ENCODE assay signal across 1 cellular context in the genomic region with DNA sequence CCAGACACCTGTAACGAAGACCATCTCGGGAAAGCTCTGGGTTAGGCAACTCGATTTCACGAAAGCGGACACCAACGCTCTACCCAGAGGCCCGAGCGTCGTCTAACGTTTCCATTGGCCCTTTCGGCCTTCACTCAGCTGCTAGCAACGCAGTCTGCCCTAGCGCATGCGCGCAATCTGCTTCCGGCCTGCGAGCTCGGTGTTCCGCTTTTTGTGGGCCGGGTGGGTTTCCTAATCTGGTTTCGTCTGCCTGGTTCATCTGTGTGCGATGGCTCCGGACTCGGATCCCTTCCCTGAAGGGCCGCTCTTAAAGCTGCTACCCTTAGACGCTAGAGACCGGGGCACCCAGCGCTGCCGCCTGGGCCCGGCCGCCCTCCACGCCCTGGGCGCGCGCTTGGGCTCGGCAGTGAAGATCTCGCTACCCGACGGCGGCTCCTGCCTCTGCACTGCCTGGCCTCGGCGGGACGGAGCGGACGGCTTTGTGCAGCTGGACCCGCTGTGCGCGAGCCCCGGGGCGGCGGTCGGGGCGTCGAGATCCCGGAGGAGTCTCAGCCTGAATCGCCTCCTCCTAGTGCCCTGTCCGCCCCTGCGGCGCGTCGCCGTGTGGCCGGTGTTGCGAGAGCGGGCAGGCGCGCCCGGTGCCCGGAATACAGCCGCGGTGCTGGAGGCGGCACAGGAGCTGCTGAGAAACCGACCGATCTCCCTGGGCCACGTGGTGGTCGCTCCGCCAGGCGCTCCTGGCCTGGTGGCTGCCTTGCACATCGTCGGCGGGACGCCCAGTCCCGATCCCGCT.
TF ChIP-seq lines count a peak whose summit lies in the region.

No MANE protein-coding gene starts in this region.

TF ChIP-seq in HEK293, 187 proteins besides CTCF, POLR2A, EP300 and RAD21 (continued from another document):
- TF ChIP-seq, protein P1, sequence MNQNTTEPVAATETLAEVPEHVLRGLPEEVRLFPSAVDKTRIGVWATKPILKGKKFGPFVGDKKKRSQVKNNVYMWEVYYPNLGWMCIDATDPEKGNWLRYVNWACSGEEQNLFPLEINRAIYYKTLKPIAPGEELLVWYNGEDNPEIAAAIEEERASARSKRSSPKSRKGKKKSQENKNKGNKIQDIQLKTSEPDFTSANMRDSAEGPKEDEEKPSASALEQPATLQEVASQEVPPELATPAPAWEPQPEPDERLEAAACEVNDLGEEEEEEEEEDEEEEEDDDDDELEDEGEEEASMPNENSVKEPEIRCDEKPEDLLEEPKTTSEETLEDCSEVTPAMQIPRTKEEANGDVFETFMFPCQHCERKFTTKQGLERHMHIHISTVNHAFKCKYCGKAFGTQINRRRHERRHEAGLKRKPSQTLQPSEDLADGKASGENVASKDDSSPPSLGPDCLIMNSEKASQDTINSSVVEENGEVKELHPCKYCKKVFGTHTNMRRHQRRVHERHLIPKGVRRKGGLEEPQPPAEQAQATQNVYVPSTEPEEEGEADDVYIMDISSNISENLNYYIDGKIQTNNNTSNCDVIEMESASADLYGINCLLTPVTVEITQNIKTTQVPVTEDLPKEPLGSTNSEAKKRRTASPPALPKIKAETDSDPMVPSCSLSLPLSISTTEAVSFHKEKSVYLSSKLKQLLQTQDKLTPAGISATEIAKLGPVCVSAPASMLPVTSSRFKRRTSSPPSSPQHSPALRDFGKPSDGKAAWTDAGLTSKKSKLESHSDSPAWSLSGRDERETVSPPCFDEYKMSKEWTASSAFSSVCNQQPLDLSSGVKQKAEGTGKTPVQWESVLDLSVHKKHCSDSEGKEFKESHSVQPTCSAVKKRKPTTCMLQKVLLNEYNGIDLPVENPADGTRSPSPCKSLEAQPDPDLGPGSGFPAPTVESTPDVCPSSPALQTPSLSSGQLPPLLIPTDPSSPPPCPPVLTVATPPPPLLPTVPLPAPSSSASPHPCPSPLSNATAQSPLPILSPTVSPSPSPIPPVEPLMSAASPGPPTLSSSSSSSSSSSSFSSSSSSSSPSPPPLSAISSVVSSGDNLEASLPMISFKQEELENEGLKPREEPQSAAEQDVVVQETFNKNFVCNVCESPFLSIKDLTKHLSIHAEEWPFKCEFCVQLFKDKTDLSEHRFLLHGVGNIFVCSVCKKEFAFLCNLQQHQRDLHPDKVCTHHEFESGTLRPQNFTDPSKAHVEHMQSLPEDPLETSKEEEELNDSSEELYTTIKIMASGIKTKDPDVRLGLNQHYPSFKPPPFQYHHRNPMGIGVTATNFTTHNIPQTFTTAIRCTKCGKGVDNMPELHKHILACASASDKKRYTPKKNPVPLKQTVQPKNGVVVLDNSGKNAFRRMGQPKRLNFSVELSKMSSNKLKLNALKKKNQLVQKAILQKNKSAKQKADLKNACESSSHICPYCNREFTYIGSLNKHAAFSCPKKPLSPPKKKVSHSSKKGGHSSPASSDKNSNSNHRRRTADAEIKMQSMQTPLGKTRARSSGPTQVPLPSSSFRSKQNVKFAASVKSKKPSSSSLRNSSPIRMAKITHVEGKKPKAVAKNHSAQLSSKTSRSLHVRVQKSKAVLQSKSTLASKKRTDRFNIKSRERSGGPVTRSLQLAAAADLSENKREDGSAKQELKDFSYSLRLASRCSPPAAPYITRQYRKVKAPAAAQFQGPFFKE (tag by site-specific recombination; IDR thresholded peaks at IDR 0.05; ENCODE audit: borderline replicate concordance), result peak; percentile 71; the same call in 1 of the 2 replicates
- TF ChIP-seq ZNF76 (tag by site-specific recombination; IDR thresholded peaks at IDR 0.05; ENCODE audit: borderline replicate concordance, low read depth) (peak; percentile 87), ZNF777 (tag by site-specific recombination; IDR thresholded peaks at IDR 0.05; ENCODE audit: borderline replicate concordance) (no peak; the same call in 1 of the 2 replicates), ZNF776 (tag by site-specific recombination; IDR thresholded peaks at IDR 0.05; ENCODE audit: borderline replicate concordance) (no peak), ZNF510 (tag by site-specific recombination; IDR thresholded peaks at IDR 0.05; ENCODE audit: insufficient replicate concordance) (no peak), KLF8 (tag by site-specific recombination; IDR thresholded peaks at IDR 0.05) (0 out of 2 replicates have a peak, but pooled peaks have one; percentile 25), ZNF785 (tag by site-specific recombination; IDR thresholded peaks at IDR 0.05) (no peak), ZXDB (tag by site-specific recombination; IDR thresholded peaks at IDR 0.05) (peak; percentile 21; the same call in 1 of the 2 replicates), SP2 (tag by site-specific recombination; IDR thresholded peaks at IDR 0.05) (peak; percentile 87), PRDM1 (tag by site-specific recombination; IDR thresholded peaks at IDR 0.05) (0 out of 2 replicates have a peak, but pooled peaks have one; percentile 8), ZNF624 (tag by site-specific recombination; IDR thresholded peaks at IDR 0.05) (no peak), ZNF24 (tag by site-specific recombination; IDR thresholded peaks at IDR 0.05) (no peak), ZNF561 (tag by site-specific recombination; IDR thresholded peaks at IDR 0.05; ENCODE audit: borderline replicate concordance) (no peak), ZBTB8A (tag by site-specific recombination; IDR thresholded peaks at IDR 0.05) (peak; percentile 38), ZBTB17 (tag by site-specific recombination; IDR thresholded peaks at IDR 0.05) (peak; percentile 99)
- TF ChIP-seq, protein P2, sequence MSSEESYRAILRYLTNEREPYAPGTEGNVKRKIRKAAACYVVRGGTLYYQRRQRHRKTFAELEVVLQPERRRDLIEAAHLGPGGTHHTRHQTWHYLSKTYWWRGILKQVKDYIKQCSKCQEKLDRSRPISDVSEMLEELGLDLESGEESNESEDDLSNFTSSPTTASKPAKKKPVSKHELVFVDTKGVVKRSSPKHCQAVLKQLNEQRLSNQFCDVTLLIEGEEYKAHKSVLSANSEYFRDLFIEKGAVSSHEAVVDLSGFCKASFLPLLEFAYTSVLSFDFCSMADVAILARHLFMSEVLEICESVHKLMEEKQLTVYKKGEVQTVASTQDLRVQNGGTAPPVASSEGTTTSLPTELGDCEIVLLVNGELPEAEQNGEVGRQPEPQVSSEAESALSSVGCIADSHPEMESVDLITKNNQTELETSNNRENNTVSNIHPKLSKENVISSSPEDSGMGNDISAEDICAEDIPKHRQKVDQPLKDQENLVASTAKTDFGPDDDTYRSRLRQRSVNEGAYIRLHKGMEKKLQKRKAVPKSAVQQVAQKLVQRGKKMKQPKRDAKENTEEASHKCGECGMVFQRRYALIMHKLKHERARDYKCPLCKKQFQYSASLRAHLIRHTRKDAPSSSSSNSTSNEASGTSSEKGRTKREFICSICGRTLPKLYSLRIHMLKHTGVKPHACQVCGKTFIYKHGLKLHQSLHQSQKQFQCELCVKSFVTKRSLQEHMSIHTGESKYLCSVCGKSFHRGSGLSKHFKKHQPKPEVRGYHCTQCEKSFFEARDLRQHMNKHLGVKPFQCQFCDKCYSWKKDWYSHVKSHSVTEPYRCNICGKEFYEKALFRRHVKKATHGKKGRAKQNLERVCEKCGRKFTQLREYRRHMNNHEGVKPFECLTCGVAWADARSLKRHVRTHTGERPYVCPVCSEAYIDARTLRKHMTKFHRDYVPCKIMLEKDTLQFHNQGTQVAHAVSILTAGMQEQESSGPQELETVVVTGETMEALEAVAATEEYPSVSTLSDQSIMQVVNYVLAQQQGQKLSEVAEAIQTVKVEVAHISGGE (tag by site-specific recombination; conservative IDR thresholded peaks at IDR 0.05; ENCODE audit: low read depth), result peak; percentile 83
- TF ChIP-seq, protein P3, sequence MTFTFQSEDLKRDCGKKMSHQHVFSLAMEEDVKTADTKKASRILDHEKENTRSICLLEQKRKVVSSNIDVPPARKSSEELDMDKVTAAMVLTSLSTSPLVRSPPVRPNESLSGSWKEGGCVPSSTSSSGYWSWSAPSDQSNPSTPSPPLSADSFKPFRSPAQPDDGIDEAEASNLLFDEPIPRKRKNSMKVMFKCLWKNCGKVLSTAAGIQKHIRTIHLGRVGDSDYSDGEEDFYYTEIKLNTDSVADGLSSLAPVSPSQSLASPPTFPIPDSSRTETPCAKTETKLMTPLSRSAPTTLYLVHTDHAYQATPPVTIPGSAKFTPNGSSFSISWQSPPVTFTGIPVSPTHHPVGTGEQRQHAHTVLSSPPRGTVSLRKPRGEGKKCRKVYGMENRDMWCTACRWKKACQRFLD (tag by site-specific recombination; IDR thresholded peaks at IDR 0.05), result no peak
- TF ChIP-seq, protein P4, sequence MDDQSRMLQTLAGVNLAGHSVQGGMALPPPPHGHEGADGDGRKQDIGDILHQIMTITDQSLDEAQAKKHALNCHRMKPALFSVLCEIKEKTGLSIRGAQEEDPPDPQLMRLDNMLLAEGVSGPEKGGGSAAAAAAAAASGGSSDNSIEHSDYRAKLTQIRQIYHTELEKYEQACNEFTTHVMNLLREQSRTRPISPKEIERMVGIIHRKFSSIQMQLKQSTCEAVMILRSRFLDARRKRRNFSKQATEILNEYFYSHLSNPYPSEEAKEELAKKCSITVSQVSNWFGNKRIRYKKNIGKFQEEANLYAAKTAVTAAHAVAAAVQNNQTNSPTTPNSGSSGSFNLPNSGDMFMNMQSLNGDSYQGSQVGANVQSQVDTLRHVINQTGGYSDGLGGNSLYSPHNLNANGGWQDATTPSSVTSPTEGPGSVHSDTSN (CRISPR knock-in tag; IDR thresholded peaks at IDR 0.05), result peak; percentile 92
